ENCODE assay signal across 8 cellular contexts in the genomic region with DNA sequence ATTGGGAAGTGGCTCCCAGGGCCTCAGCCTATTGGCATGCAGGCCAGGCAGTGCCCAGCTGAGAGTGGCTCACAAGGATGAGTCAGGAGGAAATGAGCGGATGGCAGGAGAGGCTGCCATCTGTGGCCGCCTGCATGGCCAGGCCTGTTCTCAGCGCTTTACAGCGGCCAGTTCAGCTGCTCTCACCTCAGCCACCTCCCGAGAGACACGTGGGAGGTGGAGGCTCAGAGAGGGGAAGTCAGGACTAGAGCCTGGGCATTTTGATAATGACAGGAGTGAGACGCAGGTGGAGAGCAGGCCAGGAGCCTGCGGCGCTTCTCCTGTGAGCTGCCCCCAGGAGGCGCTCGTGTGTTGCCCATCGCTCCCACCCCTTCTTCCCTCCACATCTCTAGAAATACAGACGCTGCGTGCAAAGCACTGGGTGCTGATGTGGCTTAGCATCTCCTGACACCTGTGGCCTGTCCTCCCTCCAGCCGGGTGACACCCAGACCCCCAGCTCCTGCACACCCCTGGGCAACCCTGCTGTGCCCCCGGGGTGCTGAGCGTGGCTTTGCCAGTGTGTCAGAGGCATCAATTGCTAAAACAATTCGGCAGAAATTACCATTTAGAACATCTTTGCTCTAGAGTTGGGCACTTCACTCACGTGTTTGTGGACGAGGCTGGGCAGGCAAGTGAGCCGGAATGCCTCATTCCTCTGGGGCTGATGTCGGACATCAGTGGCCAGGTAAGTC. TPM values are rescaled to one million over a fixed set of nuclear protein-coding genes. Genes with fewer than 3 reads are reported as not detected.
A peak's percentile ranks its signal among the peaks of the same experiment; 100 is the strongest.
DNase-seq lines count a peak whose midpoint lies in the region; ATAC-seq, FAIRE-seq and TF ChIP-seq lines count a peak whose summit lies in the region.

No MANE protein-coding gene starts in this region.

- H3K36me3 ChIP-seq in bronchial epithelial cell (ENCODE audit: control insufficient read depth, insufficient read depth, low read length) = no peaks in the 10 kb centered on the region
- H3K36me3 ChIP-seq in left lung = no peaks in the 10 kb centered on the region

- FAIRE-seq in bronchial epithelial cell (lab: Jason Lieb, UNC) = no peak

- DNase-seq in SIG-M5 treated with dmso at 0.1 percent for 504 hours (lab: John Stamatoyannopoulos, UW; ENCODE audit: unreplicated experiment) (peak; percentile 66), SIG-M5 (lab: John Stamatoyannopoulos, UW) (no peak), NCI-H146 (lab: John Stamatoyannopoulos, UW) (peak; percentile 66), bronchial epithelial cell (ENCODE audit: low read depth) (peak; percentile 95), left lung (peak; percentile 68 to 92)
- peak; percentile 38 for DNase-seq in stimulated activated CD8-positive, alpha-beta memory T cell treated with anti-CD3 and anti-CD28 coated beads, Interleukin-12 subunit alpha, Interleukin-12 subunit beta, amount 100 ng/mL, for 4 hours (ENCODE audit: low read depth)

- H3K27me3 ChIP-seq in bronchial epithelial cell (ENCODE audit: control insufficient read depth, insufficient read depth, low read length) = no peaks in the 10 kb centered on the region
- peaks cover 0 to 16% of the 10 kb centered on the region in 2 donors for H3K27me3 ChIP-seq in left lung

- H3K27ac ChIP-seq in left lung = no peak overlapping the region

- ATAC-seq in left lung (peak; percentile 92), HG03108 (IDR thresholded peaks at IDR 0.05; ENCODE audit: unreplicated experiment) (no peak)

- no peaks in the 10 kb centered on the region for H3K9me3 ChIP-seq in left lung

- intact Hi-C loops in left lung (cut with DNase I) = loop anchor here in 1 of 2 donors (2.0 kb wide), 1 partner anchor 62 kb away; no protein-coding TSS in a partner anchor

- H3K4me1 ChIP-seq in left lung = peaks cover 4 to 29% of the 10 kb centered on the region in 2 donors

- H3K4me3 ChIP-seq in WI38 (ENCODE audit: low read depth, low read length) = no peak overlapping the region
- no peak overlapping the region for H3K4me3 ChIP-seq in bronchial epithelial cell (ENCODE audit: low read depth, low read length)
- H3K4me3 ChIP-seq in left lung = no peak overlapping the region

- TF ChIP-seq CTCF in WI38 (IDR thresholded peaks at IDR 0.05; ENCODE audit: low read depth, low read length) = peak; percentile 55
- peak; percentile 99 for TF ChIP-seq CTCF in bronchial epithelial cell (IDR thresholded peaks at IDR 0.05; ENCODE audit: insufficient read depth, low read length, severe bottlenecking)
- peak; percentile 56 to 93 for TF ChIP-seq CTCF in left lung (IDR thresholded peaks at IDR 0.05)

RNA-seq across cellular contexts. Expression of a gene that starts 21.4 kb away (rescaled TPM):
- total RNA-seq in bronchial epithelial cell (0.26 and 0.77 TPM in 2 replicates), left lung (1 to 10 TPM; 2.1 to 4.6 TPM)

RNA-seq across cellular contexts. Expression of a gene that starts 36.6 kb away (rescaled TPM):
- total RNA-seq in bronchial epithelial cell = 38.3 and 43.7 TPM in 2 replicates
- 10 to 100 TPM; 37.5 to 54.2 TPM for total RNA-seq in left lung

RNA-seq across cellular contexts. Expression of a gene that starts 51.7 kb away (rescaled TPM):
- total RNA-seq in bronchial epithelial cell (20.8 and 25.7 TPM in 2 replicates), left lung (10 to 100 TPM; 19.5 to 22.0 TPM)

RNA-seq across cellular contexts. Expression of a gene that starts 59.4 kb away (rescaled TPM):
- total RNA-seq in bronchial epithelial cell (0.26 and 1.4 TPM in 2 replicates), left lung (1 to 10 TPM in 1 of 2 donors, under 1 TPM in 1; 0.37 to 1.7 TPM)
